20 cellular contexts compared by ENCODE assay signal in the genomic region with DNA sequence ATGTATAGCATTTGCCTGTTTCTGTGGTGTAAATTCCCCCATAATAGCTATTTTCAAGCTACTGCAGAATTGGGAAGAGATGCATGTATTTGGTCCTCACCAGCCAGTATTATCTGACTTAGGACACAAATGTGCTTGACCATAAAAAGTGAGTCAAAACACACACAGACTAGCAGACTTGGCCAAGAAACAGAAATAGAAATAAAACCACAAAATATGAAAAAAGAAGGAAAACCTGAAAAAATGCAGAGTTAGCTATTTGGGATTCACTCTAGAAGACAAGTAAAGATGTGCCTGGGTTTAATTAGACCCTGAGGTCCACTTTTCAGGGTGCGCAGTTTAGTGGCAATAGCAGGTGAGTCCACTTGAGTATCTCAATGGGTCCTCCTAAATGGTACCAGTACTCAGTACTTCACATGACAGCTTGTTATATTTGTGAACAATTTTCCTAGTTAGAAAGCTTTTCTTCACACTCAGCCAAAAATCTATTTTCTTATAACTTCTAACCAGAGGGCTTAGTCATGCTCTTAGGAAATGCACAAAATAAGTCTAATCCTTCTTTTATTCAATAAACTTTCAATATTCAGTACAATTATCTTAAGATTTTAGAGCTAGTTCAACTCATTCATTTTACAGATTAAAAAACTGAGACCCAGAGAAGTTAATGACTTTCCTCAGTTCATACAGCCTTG.
DNase-seq lines count a peak whose midpoint lies in the region; TF ChIP-seq lines count a peak whose summit lies in the region.
"Had no signal": no experiment of that assay in that cellular context is flagged by ENCODE, and none has a peak within 500 bp of the region (broad histone marks: within the 10 kb centered on the region; RNA-seq: fewer than 3 reads in every experiment).

No MANE protein-coding gene starts in this region.

- H3K4me3 Mint-ChIP-seq in activated T-cell treated with anti-CD3 and anti-CD28 coated beads, Interleukin-2, amount 50 U/mL, for 24 hours, result no peak overlapping the region
- H3K4me3 Mint-ChIP-seq: CD4-positive, alpha-beta memory T cell; T-cell had no signal

- no peak overlapping the region for H3K4me2 ChIP-seq in fibroblast of lung (ENCODE audit: extremely low read depth, insufficient read depth, low read length)
- no peak overlapping the region for H3K4me2 ChIP-seq in osteoblast (ENCODE audit: insufficient read depth, low read length)
- no peak overlapping the region for H3K4me2 ChIP-seq in Karpas-422 (ENCODE audit: low read depth, low read length, poor library complexity, severe bottlenecking)
- H3K4me2 ChIP-seq: SK-N-SH had no signal

- H3K36me3 ChIP-seq in fibroblast of lung (ENCODE audit: control insufficient read depth, insufficient read depth, low read length), result no peaks in the 10 kb centered on the region
- H3K36me3 ChIP-seq in osteoblast (ENCODE audit: insufficient read depth, low read length), result no peaks in the 10 kb centered on the region
- no peaks in the 10 kb centered on the region for H3K36me3 ChIP-seq in Karpas-422 (ENCODE audit: insufficient read depth, low read length)
- H3K36me3 ChIP-seq: BLaER1 treated with 17β-estradiol and CSF1 and Interleukin-3, amounts not matched to agents 10 nM and 100 nM had no signal

- no peak for TF ChIP-seq CTCF in AG10803 (conservative IDR thresholded peaks at IDR 0.05; ENCODE audit: low read length)
- TF ChIP-seq CTCF in fibroblast of lung (conservative IDR thresholded peaks at IDR 0.05 in 1 of 2, IDR thresholded peaks at IDR 0.05 in 1 of 2; ENCODE audit: low read depth in 1 of 2, low read length in 2 of 2), result no peak
- TF ChIP-seq CTCF in osteoblast (IDR thresholded peaks at IDR 0.05; ENCODE audit: extremely low read depth, low read depth, low read length), result no peak

- H3K27ac ChIP-seq in fibroblast of lung (ENCODE audit: insufficient read depth, low read length) (no peak overlapping the region), osteoblast (ENCODE audit: low read depth, low read length) (no peak overlapping the region), Karpas-422 (ENCODE audit: low read length) (no peak overlapping the region)
- H3K27ac ChIP-seq: BLaER1 treated with 17β-estradiol and CSF1 and Interleukin-3, amounts not matched to agents 10 nM and 100 nM had no signal

- H3K4me1 Mint-ChIP-seq in activated T-cell treated with anti-CD3 and anti-CD28 coated beads, Interleukin-2, amount 50 U/mL, for 24 hours (ENCODE audit: low read depth), result no peaks in the 10 kb centered on the region
- H3K4me1 Mint-ChIP-seq: CD4-positive, alpha-beta memory T cell; T-cell had no signal

- no peaks in the 10 kb centered on the region for H3K36me3 Mint-ChIP-seq in activated T-cell treated with anti-CD3 and anti-CD28 coated beads, Interleukin-2, amount 50 U/mL, for 24 hours (ENCODE audit: low read depth)
- H3K36me3 Mint-ChIP-seq: CD4-positive, alpha-beta memory T cell; T-cell had no signal

- H3K27me3 ChIP-seq in fibroblast of lung (ENCODE audit: control insufficient read depth, insufficient read depth, low read length) (no peaks in the 10 kb centered on the region), osteoblast (ENCODE audit: insufficient read depth, low read length) (no peaks in the 10 kb centered on the region), Karpas-422 (ENCODE audit: low read length) (no peaks in the 10 kb centered on the region)
- H3K27me3 ChIP-seq: BLaER1 treated with 17β-estradiol and CSF1 and Interleukin-3, amounts not matched to agents 10 nM and 100 nM had no signal

- H3K9me2 ChIP-seq in Karpas-422 (replicated peaks; ENCODE audit: insufficient read depth, low read length), result no peaks in the 10 kb centered on the region
- H3K9me2 ChIP-seq: SK-N-SH had no signal

- H3K9me3 ChIP-seq in fibroblast of lung (ENCODE audit: control insufficient read depth, insufficient read depth, low read depth, low read length) (no peaks in the 10 kb centered on the region), osteoblast (ENCODE audit: low read depth, low read length) (no peaks in the 10 kb centered on the region), Karpas-422 (ENCODE audit: low read length) (no peaks in the 10 kb centered on the region)
- H3K9me3 ChIP-seq: SK-N-SH had no signal

- no peaks in the 10 kb centered on the region for H3K9me3 Mint-ChIP-seq in activated T-cell treated with anti-CD3 and anti-CD28 coated beads, Interleukin-2, amount 50 U/mL, for 24 hours
- H3K9me3 Mint-ChIP-seq: CD4-positive, alpha-beta memory T cell; T-cell had no signal

- H3K4me1 ChIP-seq in fibroblast of lung (ENCODE audit: control insufficient read depth, extremely low read depth, insufficient read depth, low read length), result no peaks in the 10 kb centered on the region
- H3K4me1 ChIP-seq in osteoblast (ENCODE audit: insufficient read depth, low read length), result peaks cover 2% of the 10 kb centered on the region
- H3K4me1 ChIP-seq in Karpas-422 (ENCODE audit: low read length), result no peaks in the 10 kb centered on the region

- H3K4me3 ChIP-seq in AG10803 (ENCODE audit: low read length) (no peak overlapping the region), fibroblast of lung (replicated peaks in 1 of 4; ENCODE audit: control extremely low read depth in 1 of 4, insufficient read depth in 1 of 4, low read depth in 3 of 4, low read length in 4 of 4) (no peak overlapping the region), osteoblast (ENCODE audit: insufficient read depth, low read length) (no peak overlapping the region), Karpas-422 (ENCODE audit: low read length) (no peak overlapping the region)
- H3K4me3 ChIP-seq: BLaER1 treated with 17β-estradiol and CSF1 and Interleukin-3, amounts not matched to agents 10 nM and 100 nM had no signal

- DNase-seq in AG10803 (ENCODE audit: low read depth) (peak; percentile 43), RPMI8226 (peak; percentile 8), fibroblast of lung (ENCODE audit: low read depth in 2 of 2) (peak; percentile 23 to 56), osteoblast (ENCODE audit: insufficient read length, low spot score, missing footprints) (peak; percentile 83), SW480 (ENCODE audit: low spot score) (no peak), Karpas-422 (no peak)
- DNase-seq in activated T-cell treated with anti-CD3 and anti-CD28 coated beads, Interleukin-2, amount 50 U/mL, for 24 hours, result no peak
- DNase-seq: CD4-positive, alpha-beta memory T cell; DND-41; NCI-H1092 treated with DMSO at 0.1 percent for 48 hours; NCI-H1436 treated with DMSO at 0.1 percent for 48 hours; NCI-H2029; NCI-H226; NCI-H510A treated with DMSO at 0.1 percent for 48 hours; NCI-H774; NK-92 treated with Interleukin-12 subunit alpha and Interleukin-12 subunit beta, amount 100 ng/mL, for 24 hours; SIG-M5; SK-N-SH; T-cell had no signal

- no peak overlapping the region for H2AFZ ChIP-seq in fibroblast of lung (ENCODE audit: low read length)
- H2AFZ ChIP-seq in osteoblast (ENCODE audit: low read length), result no peak overlapping the region
- no peak overlapping the region for H2AFZ ChIP-seq in Karpas-422 (ENCODE audit: low read length)

- no peak overlapping the region for H3K27ac Mint-ChIP-seq in activated T-cell treated with anti-CD3 and anti-CD28 coated beads, Interleukin-2, amount 50 U/mL, for 24 hours
- H3K27ac Mint-ChIP-seq: CD4-positive, alpha-beta memory T cell; T-cell had no signal

- H4K20me1 ChIP-seq in fibroblast of lung (ENCODE audit: control insufficient read depth, extremely low read depth, insufficient read depth, low read length) (no peaks in the 10 kb centered on the region), osteoblast (ENCODE audit: insufficient read depth, low read length) (no peaks in the 10 kb centered on the region), Karpas-422 (ENCODE audit: insufficient read depth, low read depth, low read length) (no peaks in the 10 kb centered on the region)
- H4K20me1 ChIP-seq: BLaER1 treated with 17β-estradiol and CSF1 and Interleukin-3, amounts not matched to agents 10 nM and 100 nM had no signal

- H3K9ac ChIP-seq in fibroblast of lung (ENCODE audit: insufficient read depth, low read length) (no peak overlapping the region), Karpas-422 (ENCODE audit: low read length) (no peak overlapping the region)
- H3K9ac ChIP-seq: BLaER1 treated with 17β-estradiol and CSF1 and Interleukin-3, amounts not matched to agents 10 nM and 100 nM; SK-N-SH had no signal

- H3K27me3 Mint-ChIP-seq in activated T-cell treated with anti-CD3 and anti-CD28 coated beads, Interleukin-2, amount 50 U/mL, for 24 hours, result no peaks in the 10 kb centered on the region
- H3K27me3 Mint-ChIP-seq: CD4-positive, alpha-beta memory T cell; T-cell had no signal

- H3K79me2 ChIP-seq in fibroblast of lung (ENCODE audit: control insufficient read depth, insufficient read depth, low read length), result no peaks in the 10 kb centered on the region
- no peaks in the 10 kb centered on the region for H3K79me2 ChIP-seq in osteoblast (ENCODE audit: insufficient read depth, low read length)
- no peaks in the 10 kb centered on the region for H3K79me2 ChIP-seq in Karpas-422 (ENCODE audit: low read length)

Comparison
In these comparisons a context has a peak if more than half of its experiments do, and no peak if none do; other contexts are left out.
1. DNase-seq: peak in AG10803 (single experiment), RPMI8226 (single experiment), fibroblast of lung (2 of 2) and osteoblast (single experiment); none in SW480 (single experiment), activated T-cell treated with anti-CD3 and anti-CD28 coated beads, Interleukin-2, amount 50 U/mL, for 24 hours (single experiment) and Karpas-422 (single experiment).